In the genomic region with DNA sequence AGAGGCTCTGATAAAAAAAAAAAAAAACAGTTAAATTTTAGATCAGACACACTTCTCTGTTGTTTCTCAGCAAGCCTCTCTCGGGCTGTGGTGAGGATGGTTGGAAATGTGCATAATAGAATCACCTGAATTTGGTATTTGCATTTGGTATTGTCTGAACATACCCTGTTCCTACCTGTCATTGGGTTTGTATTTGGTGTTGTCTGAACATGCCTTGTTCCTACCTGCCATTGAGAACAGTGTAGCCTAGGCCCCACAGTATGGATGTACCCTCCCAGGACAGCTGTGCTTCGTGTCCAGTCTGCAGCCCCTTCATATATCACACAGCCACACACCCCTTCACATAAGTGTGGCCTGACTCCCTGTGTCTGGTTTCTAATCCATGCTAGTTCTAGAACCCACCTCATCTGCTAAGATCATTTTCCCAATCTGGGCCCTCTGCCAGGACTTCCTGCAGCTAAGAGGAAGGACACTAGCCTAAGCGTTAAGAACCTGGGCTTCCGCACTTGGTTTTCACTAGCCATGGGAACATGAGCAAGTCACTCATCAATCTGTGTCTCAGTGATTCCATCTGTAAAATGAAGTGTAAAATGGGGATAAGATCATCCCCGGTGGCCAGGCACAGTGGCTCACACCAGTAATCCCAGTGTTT, we compare ENCODE assay signal across 22 cellular contexts. TPM values are rescaled to one million over a fixed set of nuclear protein-coding genes. Genes with fewer than 3 reads are reported as not detected.
DNase-seq lines count a peak whose midpoint lies in the region; ATAC-seq and TF ChIP-seq lines count a peak whose summit lies in the region.
"Had no signal": no experiment of that assay in that cellular context is flagged by ENCODE, and none has a peak within 500 bp of the region (broad histone marks: within the 10 kb centered on the region; RNA-seq: fewer than 3 reads in every experiment).

No MANE protein-coding gene starts in this region.

- H3K9me2 ChIP-seq in PC-3 (replicated peaks; ENCODE audit: low read length), result no peaks in the 10 kb centered on the region

- POLR2A ChIA-PET in activated CD8-positive, alpha-beta T cell treated with anti-CD3 and anti-CD28 coated beads, Interleukin-2, amount 10 ng/mL, durations not matched to agents 7 days and 5 days (lab: Charles Lee), result no interaction called here
- POLR2A ChIA-PET in activated CD8-positive, alpha-beta T cell treated with anti-CD3 and anti-CD28 coated beads for 36 hours (lab: Charles Lee), result no interaction called here
- POLR2A ChIA-PET in PC-3 (lab: Charles Lee; ENCODE audit: unreplicated experiment) (interaction anchor here (0.6 kb wide), 1 partner anchor 423 kb away, joined by 4 read pairs; no protein-coding TSS in a partner anchor), Caco-2 (lab: Charles Lee) (no interaction called here)

- H3K4me2 ChIP-seq in PC-3 (ENCODE audit: low read length), result peak overlapping the region; percentile 75
- peak overlapping the region; percentile 67 for H3K4me2 ChIP-seq in smooth muscle cell

- H3K4me3 Mint-ChIP-seq in activated CD8-positive, alpha-beta T cell treated with anti-CD3 and anti-CD28 coated beads, Interleukin-2, amount 10 ng/mL, durations not matched to agents 7 days and 5 days, result no peak overlapping the region
- H3K4me3 Mint-ChIP-seq in activated CD8-positive, alpha-beta T cell treated with anti-CD3 and anti-CD28 coated beads for 36 hours, result no peak overlapping the region
- H3K4me3 Mint-ChIP-seq in endodermal cell (no peak overlapping the region), Caco-2 (ENCODE audit: unreplicated experiment) (no peak overlapping the region)
- H3K4me3 Mint-ChIP-seq: CD4-positive, alpha-beta T cell; naive thymus-derived CD8-positive, alpha-beta T cell had no signal

- H3K36me3 ChIP-seq in PC-3 (ENCODE audit: low read depth, low read length), result peaks cover 21% of the 10 kb centered on the region
- H3K36me3 ChIP-seq in endodermal cell (ENCODE audit: control insufficient read depth, insufficient read depth, low read length), result no peaks in the 10 kb centered on the region
- no peaks in the 10 kb centered on the region for H3K36me3 ChIP-seq in smooth muscle cell (ENCODE audit: low read depth)
- H3K36me3 ChIP-seq in Caco-2 (ENCODE audit: control insufficient read depth, insufficient read depth, low read length), result no peaks in the 10 kb centered on the region
- no peaks in the 10 kb centered on the region for H3K36me3 ChIP-seq in testis (ENCODE audit: low read depth, missing control alignments)
- H3K36me3 ChIP-seq: cardiac muscle cell had no signal

- no peaks in the 10 kb centered on the region for H3K9me3 ChIP-seq in PC-3 (ENCODE audit: low read length)
- H3K9me3 ChIP-seq in endodermal cell (ENCODE audit: control insufficient read depth, low read length), result no peaks in the 10 kb centered on the region
- no peaks in the 10 kb centered on the region for H3K9me3 ChIP-seq in smooth muscle cell (replicated peaks; ENCODE audit: low read depth)
- H3K9me3 ChIP-seq in Caco-2, result no peaks in the 10 kb centered on the region
- H3K9me3 ChIP-seq in testis, result no peaks in the 10 kb centered on the region
- H3K9me3 ChIP-seq: psoas muscle had no signal

- intact Hi-C loops in activated CD8-positive, alpha-beta T cell treated with anti-CD3 and anti-CD28 coated beads for 36 hours (cut with micrococcal nuclease), result loop anchor here (5.0 to 10.0 kb wide), 2 partner anchors 56 to 91 kb away; no protein-coding TSS in a partner anchor
- intact Hi-C loops in PC-3 (cut with micrococcal nuclease) (loop anchor here (5.0 kb wide), 1 partner anchor 91 kb away; no protein-coding TSS in a partner anchor), Caco-2 (cut with micrococcal nuclease; ENCODE audit: unreplicated experiment) (loop anchor here (5.0 kb wide), 1 partner anchor 51 kb away; a partner anchor contains a TSS), testis (cut with DNase I; ENCODE audit: low total_unique reads) (no loop called here)

- H3K4me1 Mint-ChIP-seq in activated CD8-positive, alpha-beta T cell treated with anti-CD3 and anti-CD28 coated beads, Interleukin-2, amount 10 ng/mL, durations not matched to agents 7 days and 5 days (ENCODE audit: low read depth), result peaks cover 78% of the 10 kb centered on the region
- peaks cover 37% of the 10 kb centered on the region for H3K4me1 Mint-ChIP-seq in activated CD8-positive, alpha-beta T cell treated with anti-CD3 and anti-CD28 coated beads for 36 hours (ENCODE audit: low read depth)
- H3K4me1 Mint-ChIP-seq in endodermal cell (no peaks in the 10 kb centered on the region), Caco-2 (ENCODE audit: low read depth, unreplicated experiment) (peaks cover 23% of the 10 kb centered on the region)

- ATAC-seq in activated CD8-positive, alpha-beta T cell treated with anti-CD3 and anti-CD28 coated beads, Interleukin-2, amount 10 ng/mL, durations not matched to agents 7 days and 5 days, result no peak
- ATAC-seq in activated CD8-positive, alpha-beta T cell treated with anti-CD3 and anti-CD28 coated beads for 36 hours, result no peak
- ATAC-seq in PC-3, result no peak
- ATAC-seq: activated naive CD4-positive, alpha-beta T cell treated with anti-CD3 and anti-CD28 coated beads, Interleukin-2, amount 50 U/mL, for 72 hours; K562; naive thymus-derived CD8-positive, alpha-beta T cell had no signal

- H4K20me1 ChIP-seq in PC-3 (ENCODE audit: low read length) (no peaks in the 10 kb centered on the region), smooth muscle cell (ENCODE audit: low read depth) (no peaks in the 10 kb centered on the region)

- H3K79me2 ChIP-seq in PC-3 (ENCODE audit: low read length) (peaks cover 60% of the 10 kb centered on the region), smooth muscle cell (ENCODE audit: low read depth) (no peaks in the 10 kb centered on the region)

- TF ChIP-seq POLR2A in testis (IDR thresholded peaks at IDR 0.05), result no peak

- H2AFZ ChIP-seq in PC-3 (ENCODE audit: low read length) (no peak overlapping the region), smooth muscle cell (ENCODE audit: low read depth) (no peak overlapping the region)

- H3K36me3 Mint-ChIP-seq in activated CD8-positive, alpha-beta T cell treated with anti-CD3 and anti-CD28 coated beads, Interleukin-2, amount 10 ng/mL, durations not matched to agents 7 days and 5 days (ENCODE audit: low read depth), result peaks cover 19% of the 10 kb centered on the region
- H3K36me3 Mint-ChIP-seq in activated CD8-positive, alpha-beta T cell treated with anti-CD3 and anti-CD28 coated beads for 36 hours (ENCODE audit: low read depth), result no peaks in the 10 kb centered on the region
- H3K36me3 Mint-ChIP-seq in endodermal cell (ENCODE audit: low read depth) (no peaks in the 10 kb centered on the region), Caco-2 (ENCODE audit: insufficient read depth, unreplicated experiment) (peaks cover 13% of the 10 kb centered on the region)
- H3K36me3 Mint-ChIP-seq: naive thymus-derived CD8-positive, alpha-beta T cell had no signal

- H3K9ac ChIP-seq in PC-3 (ENCODE audit: low read length) (peak overlapping the region; percentile 44; the same call in 1 of the 2 replicates), endodermal cell (ENCODE audit: extremely low read depth, low read length, poor library complexity, severe bottlenecking) (no peak overlapping the region), smooth muscle cell (ENCODE audit: low read depth) (peak overlapping the region; percentile 41)

- peaks cover 5% of the 10 kb centered on the region for H3F3A ChIP-seq in PC-3 (ENCODE audit: low read length, unreplicated experiment)
- peaks cover 8% of the 10 kb centered on the region for H3F3A ChIP-seq in smooth muscle cell (ENCODE audit: low read depth)

- H3K27me3 ChIP-seq in PC-3 (ENCODE audit: low read length), result no peaks in the 10 kb centered on the region
- no peaks in the 10 kb centered on the region for H3K27me3 ChIP-seq in endodermal cell (ENCODE audit: control insufficient read depth, insufficient read depth, low read length, poor library complexity, severe bottlenecking)
- H3K27me3 ChIP-seq in smooth muscle cell (ENCODE audit: low read depth), result no peaks in the 10 kb centered on the region
- H3K27me3 ChIP-seq in Caco-2 (replicated peaks; ENCODE audit: control insufficient read depth, insufficient read depth, low read length), result no peaks in the 10 kb centered on the region
- no peaks in the 10 kb centered on the region for H3K27me3 ChIP-seq in testis
- H3K27me3 ChIP-seq: cardiac muscle cell had no signal

- no peaks in the 10 kb centered on the region for H3K9me3 Mint-ChIP-seq in activated CD8-positive, alpha-beta T cell treated with anti-CD3 and anti-CD28 coated beads, Interleukin-2, amount 10 ng/mL, durations not matched to agents 7 days and 5 days (ENCODE audit: insufficient read depth)
- no peaks in the 10 kb centered on the region for H3K9me3 Mint-ChIP-seq in activated CD8-positive, alpha-beta T cell treated with anti-CD3 and anti-CD28 coated beads for 36 hours
- H3K9me3 Mint-ChIP-seq in endodermal cell (no peaks in the 10 kb centered on the region), Caco-2 (ENCODE audit: unreplicated experiment) (no peaks in the 10 kb centered on the region)
- H3K9me3 Mint-ChIP-seq: activated naive CD4-positive, alpha-beta T cell treated with anti-CD3 and anti-CD28 coated beads, Interleukin-2, amount 50 U/mL, for 72 hours; CD4-positive, alpha-beta T cell; naive thymus-derived CD8-positive, alpha-beta T cell had no signal

- H3K4me1 ChIP-seq in PC-3 (ENCODE audit: insufficient read depth, low read length), result peaks cover 48% of the 10 kb centered on the region
- no peaks in the 10 kb centered on the region for H3K4me1 ChIP-seq in endodermal cell (ENCODE audit: control insufficient read depth, insufficient read depth, low read length)
- H3K4me1 ChIP-seq in smooth muscle cell (ENCODE audit: low read depth), result peaks cover 9% of the 10 kb centered on the region
- H3K4me1 ChIP-seq in Caco-2, result peaks cover 18% of the 10 kb centered on the region
- H3K4me1 ChIP-seq in testis, result no peaks in the 10 kb centered on the region
- H3K4me1 ChIP-seq: psoas muscle had no signal

- no peak for DNase-seq in activated CD8-positive, alpha-beta T cell treated with anti-CD3 and anti-CD28 coated beads, Interleukin-2, amount 10 ng/mL, durations not matched to agents 7 days and 5 days
- no peak for DNase-seq in activated CD8-positive, alpha-beta T cell treated with anti-CD3 and anti-CD28 coated beads for 36 hours
- DNase-seq in PC-3, result peak; percentile 29
- DNase-seq in endodermal cell, result no peak
- no peak for DNase-seq in smooth muscle cell (lab: John Stamatoyannopoulos, UW; ENCODE audit: unreplicated experiment)
- DNase-seq in NCI-H2081 (lab: John Stamatoyannopoulos, UW), result no peak
- no peak for DNase-seq in Caco-2
- no peak for DNase-seq in testis
- DNase-seq: activated T-cell treated with anti-CD3 and anti-CD28 coated beads for 4 hours; CD4-positive, alpha-beta T cell; effector CD4-positive, alpha-beta T cell; naive thymus-derived CD8-positive, alpha-beta T cell; NCI-H1105; NK-92 treated with Interleukin-12 subunit alpha and Interleukin-12 subunit beta, amount 100 ng/mL, for 24 hours; stimulated activated CD4-positive, alpha-beta T cell treated with anti-CD3 and anti-CD28 coated beads, Interleukin-12 subunit alpha, Interleukin-12 subunit beta, amount 100 ng/mL, for 4 hours; stimulated activated naive CD4-positive, alpha-beta T cell treated with Interleukin-2 at 50 U/mL for 16 hours; T1000 had no signal

- 55 to 100% methylated on average over 2 to 5 of the region's 5 CpGs for WGBS in endodermal cell (ENCODE audit: insufficient coverage in 1 of 2, insufficient read length in 1 of 2), 2 experiments
- WGBS in smooth muscle cell (ENCODE audit: low lambda C conversion rate), result 70% methylated on average over 5 of the region's 5 CpGs
- 52 to 68% methylated on average over 5 of the region's 5 CpGs for WGBS in testis, 2 donors

- peak overlapping the region; percentile 97 for H3K27ac ChIP-seq in PC-3 (ENCODE audit: low read length)
- H3K27ac ChIP-seq in endodermal cell (ENCODE audit: low read depth, low read length), result no peak overlapping the region
- H3K27ac ChIP-seq in smooth muscle cell (ENCODE audit: low read depth), result peak overlapping the region; percentile 78
- no peak overlapping the region for H3K27ac ChIP-seq in testis
- H3K27ac ChIP-seq: cardiac muscle cell, psoas muscle had no signal

- H3K27ac Mint-ChIP-seq in activated CD8-positive, alpha-beta T cell treated with anti-CD3 and anti-CD28 coated beads, Interleukin-2, amount 10 ng/mL, durations not matched to agents 7 days and 5 days, result peak overlapping the region; percentile 60
- no peak overlapping the region for H3K27ac Mint-ChIP-seq in activated CD8-positive, alpha-beta T cell treated with anti-CD3 and anti-CD28 coated beads for 36 hours
- H3K27ac Mint-ChIP-seq in endodermal cell (peak overlapping the region; percentile 40), Caco-2 (ENCODE audit: unreplicated experiment) (no peak overlapping the region)
- H3K27ac Mint-ChIP-seq: activated naive CD4-positive, alpha-beta T cell treated with anti-CD3 and anti-CD28 coated beads, Interleukin-2, amount 50 U/mL, for 72 hours; CD4-positive, alpha-beta T cell had no signal

- H3K4me3 ChIP-seq in PC-3 (ENCODE audit: low read length), result no peak overlapping the region; the same call in 1 of the 2 replicates
- no peak overlapping the region for H3K4me3 ChIP-seq in endodermal cell (ENCODE audit: low read length)
- no peak overlapping the region for H3K4me3 ChIP-seq in smooth muscle cell
- H3K4me3 ChIP-seq in Caco-2 (ENCODE audit: low read depth, low read length), result no peak overlapping the region
- no peak overlapping the region for H3K4me3 ChIP-seq in testis
- H3K4me3 ChIP-seq: cardiac muscle cell, K562, lung, psoas muscle had no signal

- TF ChIP-seq CTCF in activated CD8-positive, alpha-beta T cell treated with anti-CD3 and anti-CD28 coated beads for 36 hours (IDR thresholded peaks at IDR 0.05), result no peak
- no peak for TF ChIP-seq CTCF in PC-3 (conservative IDR thresholded peaks at IDR 0.05; ENCODE audit: low read depth, low read length)
- no peak for TF ChIP-seq CTCF in endodermal cell (conservative IDR thresholded peaks at IDR 0.05)
- TF ChIP-seq CTCF in smooth muscle cell (IDR thresholded peaks at IDR 0.05; ENCODE audit: borderline replicate concordance, insufficient read depth, poor library complexity, severe bottlenecking), result no peak
- no peak for TF ChIP-seq CTCF in Caco-2 (IDR thresholded peaks at IDR 0.05; ENCODE audit: insufficient read depth in 1 of 2, low read depth in 1 of 2, low read length in 1 of 2, severe bottlenecking in 1 of 2, unreplicated experiment in 1 of 2)
- TF ChIP-seq CTCF in testis (IDR thresholded peaks at IDR 0.05), result no peak

- CTCF ChIA-PET in activated CD8-positive, alpha-beta T cell treated with anti-CD3 and anti-CD28 coated beads, Interleukin-2, amount 10 ng/mL, durations not matched to agents 7 days and 5 days (lab: Charles Lee), result interaction anchor here (0.7 to 1.0 kb wide), 3 partner anchors 28 to 89 kb away, joined by 3 to 4 read pairs (median 3); no protein-coding TSS in a partner anchor
- CTCF ChIA-PET in activated CD8-positive, alpha-beta T cell treated with anti-CD3 and anti-CD28 coated beads for 36 hours (lab: Charles Lee), result interaction anchor here (1.2 kb wide), 1 partner anchor 89 kb away, joined by 4 read pairs; no protein-coding TSS in a partner anchor
- CTCF ChIA-PET in PC-3 (lab: Charles Lee) (interaction anchor here (0.7 kb wide), 1 partner anchor 53 kb away, joined by 13 read pairs; no protein-coding TSS in a partner anchor), Caco-2 (lab: Charles Lee) (no interaction called here)

- BruUV-seq in PC-3 (replicated peaks; lab: Mats Ljungman, UMichigan) (no TSS peak), Caco-2 (replicated peaks; lab: Mats Ljungman, UMichigan) (no TSS peak)

- H3K27me3 Mint-ChIP-seq in activated CD8-positive, alpha-beta T cell treated with anti-CD3 and anti-CD28 coated beads, Interleukin-2, amount 10 ng/mL, durations not matched to agents 7 days and 5 days (ENCODE audit: low read depth), result no peaks in the 10 kb centered on the region
- H3K27me3 Mint-ChIP-seq in activated CD8-positive, alpha-beta T cell treated with anti-CD3 and anti-CD28 coated beads for 36 hours, result peaks cover 3% of the 10 kb centered on the region
- no peaks in the 10 kb centered on the region for H3K27me3 Mint-ChIP-seq in endodermal cell (ENCODE audit: insufficient read depth)
- H3K27me3 Mint-ChIP-seq in Caco-2 (ENCODE audit: insufficient read depth, unreplicated experiment), result no peaks in the 10 kb centered on the region
- H3K27me3 Mint-ChIP-seq: CD4-positive, alpha-beta T cell had no signal

RNA-seq across cellular contexts. Expression of a gene that starts 49.2 kb away (rescaled TPM):
- total RNA-seq in activated CD8-positive, alpha-beta T cell treated with anti-CD3 and anti-CD28 coated beads, Interleukin-2, amount 10 ng/mL, durations not matched to agents 7 days and 5 days, result 1 to 10 TPM; 4.3 to 4.8 TPM
- under 1 TPM; 0.74 to 0.86 TPM for total RNA-seq in activated CD8-positive, alpha-beta T cell treated with anti-CD3 and anti-CD28 coated beads for 36 hours
- total RNA-seq in PC-3 (2014; rRNA removed) (32.4 and 36.7 TPM in 2 replicates), endodermal cell (1 to 10 TPM; 1.3 to 4.0 TPM), smooth muscle cell (16.4 and 19.2 TPM in 2 replicates), Caco-2 (2022) (13.6 and 19.3 TPM in 2 replicates), testis (1 to 10 TPM; 1.0 to 1.7 TPM)
- polyA plus RNA-seq in endodermal cell (2013, experiment 1 of 2), result 2.4 TPM
- polyA plus RNA-seq in endodermal cell (2013, experiment 2 of 2), result 2.4 TPM
- polyA plus RNA-seq in smooth muscle cell (1.5 and 5.4 TPM in 2 replicates), testis (ENCODE audit: insufficient read depth, low read depth, low replicate concordance) (0.90 TPM)
- total RNA-seq: naive thymus-derived CD8-positive, alpha-beta T cell had no signal

Comparison
In these comparisons a context has a peak if more than half of its experiments do, and no peak if none do; other contexts are left out.
1. H3K27ac Mint-ChIP-seq: peak in activated CD8-positive, alpha-beta T cell treated with anti-CD3 and anti-CD28 coated beads, Interleukin-2, amount 10 ng/mL, durations not matched to agents 7 days and 5 days (single experiment) and endodermal cell (single experiment); none in activated CD8-positive, alpha-beta T cell treated with anti-CD3 and anti-CD28 coated beads for 36 hours (single experiment) and Caco-2 (single experiment).
2. H3K27ac ChIP-seq: peak in PC-3 (single experiment) and smooth muscle cell (single experiment); none in endodermal cell (single experiment) and testis (0 of 2).